Comparison of ENCODE assay signal across 17 cellular contexts in genomic region chr3:47841786-47842349, GRCh38.
"Had no signal": no experiment of that assay in that cellular context is flagged by ENCODE, and none has a peak within 500 bp of the region (broad histone marks: within the 10 kb centered on the region; RNA-seq: fewer than 3 reads in every experiment).

No MANE protein-coding gene starts in this region.

- H3K9me3 Mint-ChIP-seq: activated CD8-positive, alpha-beta T cell treated with anti-CD3 and anti-CD28 coated beads for 36 hours; activated naive CD4-positive, alpha-beta T cell treated with anti-CD3 and anti-CD28 coated beads, Interleukin-2, amount 10 ng/mL, durations not matched to agents 7 days and 5 days; activated T-helper 1 cell treated with anti-CD3 and anti-CD28 coated beads, Interleukin-12 subunit alpha, Interleukin-12 subunit beta, Interleukin-2, Interleukin-4 antibody, amounts not matched to agents 30 ng/mL and 10 ng/mL and 1 ng/mL, durations not matched to agents 14 hours and 24 hours and 36 hours; brain; dendritic cell treated with granulocyte-macrophage colony-stimulating factor and Interleukin-4, amounts not matched to agents 40 ng/mL and 50 ng/mL, for 4 days; mesothelial cell of epicardium; stimulated activated naive CD8-positive, alpha-beta T cell treated with anti-CD3 and anti-CD28 coated beads, Interleukin-15, Interleukin-2, amounts not matched to agents 100 ng/mL and 50 ng/mL, for 24 hours had no signal

- H3K4me1 Mint-ChIP-seq: activated CD4-positive, alpha-beta T cell treated with anti-CD3 and anti-CD28 coated beads for 36 hours; activated naive CD4-positive, alpha-beta T cell treated with anti-CD3 and anti-CD28 coated beads, Interleukin-2, amount 10 ng/mL, durations not matched to agents 7 days and 5 days; brain had no signal

- H3K4me3 ChIP-seq: upper lobe of left lung had no signal

- H3K27me3 Mint-ChIP-seq: activated CD4-positive, alpha-beta T cell treated with anti-CD3 and anti-CD28 coated beads for 36 hours; activated CD8-positive, alpha-beta T cell treated with anti-CD3 and anti-CD28 coated beads for 36 hours; activated naive CD4-positive, alpha-beta T cell treated with anti-CD3 and anti-CD28 coated beads, Interleukin-2, amount 10 ng/mL, durations not matched to agents 7 days and 5 days; brain; dendritic cell treated with granulocyte-macrophage colony-stimulating factor and Interleukin-4, amounts not matched to agents 40 ng/mL and 50 ng/mL, for 4 days; stimulated activated naive CD8-positive, alpha-beta T cell treated with anti-CD3 and anti-CD28 coated beads, Interleukin-15, Interleukin-2, amounts not matched to agents 100 ng/mL and 50 ng/mL, for 24 hours had no signal

- H2AFZ ChIP-seq: parathyroid adenoma had no signal

- H3K27ac ChIP-seq: parathyroid adenoma, upper lobe of left lung had no signal

- H3K27ac Mint-ChIP-seq: activated CD4-positive, alpha-beta T cell treated with anti-CD3 and anti-CD28 coated beads for 36 hours; activated CD8-positive, alpha-beta T cell treated with anti-CD3 and anti-CD28 coated beads for 36 hours; activated naive CD4-positive, alpha-beta T cell treated with anti-CD3 and anti-CD28 coated beads, Interleukin-2, amount 10 ng/mL, durations not matched to agents 7 days and 5 days; activated T-helper 1 cell treated with anti-CD3 and anti-CD28 coated beads, Interleukin-12 subunit alpha, Interleukin-12 subunit beta, Interleukin-2, Interleukin-4 antibody, amounts not matched to agents 30 ng/mL and 10 ng/mL and 1 ng/mL, durations not matched to agents 14 hours and 24 hours and 36 hours; dendritic cell treated with granulocyte-macrophage colony-stimulating factor and Interleukin-4, amounts not matched to agents 40 ng/mL and 50 ng/mL, for 4 days; mesothelial cell of epicardium; stimulated activated naive CD8-positive, alpha-beta T cell treated with anti-CD3 and anti-CD28 coated beads, Interleukin-15, Interleukin-2, amounts not matched to agents 100 ng/mL and 50 ng/mL, for 24 hours had no signal

- H3K4me1 ChIP-seq: parathyroid adenoma, upper lobe of left lung had no signal

- H3K9me3 ChIP-seq: upper lobe of left lung had no signal

- H3K27me3 ChIP-seq: upper lobe of left lung had no signal

- H3K4me3 Mint-ChIP-seq: activated CD4-positive, alpha-beta T cell treated with anti-CD3 and anti-CD28 coated beads for 36 hours; activated CD8-positive, alpha-beta T cell treated with anti-CD3 and anti-CD28 coated beads for 36 hours; activated naive CD4-positive, alpha-beta T cell treated with anti-CD3 and anti-CD28 coated beads, Interleukin-2, amount 10 ng/mL, durations not matched to agents 7 days and 5 days; activated T-helper 1 cell treated with anti-CD3 and anti-CD28 coated beads, Interleukin-12 subunit alpha, Interleukin-12 subunit beta, Interleukin-2, Interleukin-4 antibody, amounts not matched to agents 30 ng/mL and 10 ng/mL and 1 ng/mL, durations not matched to agents 14 hours and 24 hours and 36 hours; brain; dendritic cell treated with granulocyte-macrophage colony-stimulating factor and Interleukin-4, amounts not matched to agents 40 ng/mL and 50 ng/mL, for 4 days; mesothelial cell of epicardium; stimulated activated naive CD8-positive, alpha-beta T cell treated with anti-CD3 and anti-CD28 coated beads, Interleukin-15, Interleukin-2, amounts not matched to agents 100 ng/mL and 50 ng/mL, for 24 hours had no signal

- H3K9ac ChIP-seq: parathyroid adenoma had no signal

- ATAC-seq: activated CD4-positive, alpha-beta T cell treated with anti-CD3 and anti-CD28 coated beads for 36 hours; activated CD8-positive, alpha-beta T cell treated with anti-CD3 and anti-CD28 coated beads for 36 hours had no signal

- DNase-seq: activated CD4-positive, alpha-beta T cell treated with anti-CD3 and anti-CD28 coated beads for 36 hours; activated CD8-positive, alpha-beta memory T cell treated with anti-CD3 and anti-CD28 coated beads, Interleukin-2, amount 50 U/mL, for 4 hours; activated CD8-positive, alpha-beta T cell treated with anti-CD3 and anti-CD28 coated beads for 36 hours; activated naive CD4-positive, alpha-beta T cell treated with anti-CD3 and anti-CD28 coated beads, Interleukin-2, amount 10 ng/mL, durations not matched to agents 7 days and 5 days; amniotic stem cell; hippocampal formation; retina; stimulated activated CD4-positive, alpha-beta T cell treated with anti-CD3 and anti-CD28 coated beads, Interleukin-4, amount 100 ng/mL, for 1 hour; stimulated activated CD8-positive, alpha-beta memory T cell treated with anti-CD3 and anti-CD28 coated beads, Interleukin-4, amount 100 ng/mL, for 48 hours; SW 1271; upper lobe of left lung had no signal
